In the genomic region with DNA sequence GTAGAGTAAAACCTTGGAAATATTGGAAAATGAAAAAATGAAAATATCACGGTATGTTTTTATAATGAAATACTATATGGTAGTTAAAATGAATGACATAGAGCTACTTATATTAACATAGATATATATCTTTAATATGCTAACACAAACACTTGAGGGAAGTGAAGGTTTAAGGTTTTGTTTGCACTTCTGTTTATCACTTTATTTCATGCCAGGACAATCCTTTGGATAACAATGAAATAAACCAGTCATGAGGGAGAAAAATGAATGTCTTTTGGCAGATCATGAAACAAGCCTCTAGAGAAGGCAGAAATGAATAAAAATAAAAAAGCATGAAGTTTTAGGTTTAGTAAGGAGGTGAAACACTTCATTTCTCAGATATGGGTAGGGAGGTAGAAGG, we compare ENCODE assay signal across 26 cellular contexts.
DNase-seq lines count a peak whose midpoint lies in the region; ATAC-seq, FAIRE-seq and TF ChIP-seq lines count a peak whose summit lies in the region.
"Had no signal": no experiment of that assay in that cellular context is flagged by ENCODE, and none has a peak within 500 bp of the region (broad histone marks: within the 10 kb centered on the region; RNA-seq: fewer than 3 reads in every experiment).

No MANE protein-coding gene starts in this region.

- H2AFZ ChIP-seq in endothelial cell of umbilical vein (ENCODE audit: low read depth, low read length): no peak overlapping the region
- H2AFZ ChIP-seq: GM23338 had no signal

- no peaks in the 10 kb centered on the region for H3K27me3 Mint-ChIP-seq in osteocyte (ENCODE audit: unreplicated experiment)
- H3K27me3 Mint-ChIP-seq: CD4-positive, alpha-beta T cell; CD8-positive, alpha-beta memory T cell had no signal

- no peaks in the 10 kb centered on the region for H3K4me1 Mint-ChIP-seq in osteocyte (ENCODE audit: unreplicated experiment)
- H3K4me1 Mint-ChIP-seq: CD8-positive, alpha-beta memory T cell had no signal

- no TSS peak for BruUV-seq in endothelial cell of umbilical vein (replicated peaks; lab: Mats Ljungman, UMichigan)

- H3K27me3 ChIP-seq in endothelial cell of umbilical vein (ENCODE audit: control insufficient read depth in 2 of 2, insufficient read depth in 2 of 2, low read length in 2 of 2) (no peaks in the 10 kb centered on the region), neutrophil (no peaks in the 10 kb centered on the region)
- H3K27me3 ChIP-seq: BE2C; BLaER1 treated with 17β-estradiol and CSF1 and Interleukin-3, amounts not matched to agents 10 nM and 100 nM had no signal

- H3K9ac ChIP-seq in endothelial cell of umbilical vein (replicated peaks; ENCODE audit: extremely low read depth, insufficient read depth, low read length): no peak overlapping the region
- H3K9ac ChIP-seq: BLaER1 treated with 17β-estradiol and CSF1 and Interleukin-3, amounts not matched to agents 10 nM and 100 nM had no signal

- H3K27ac ChIP-seq in endothelial cell of umbilical vein (ENCODE audit: insufficient read depth, low read depth, low read length): no peak overlapping the region
- peak overlapping the region; percentile 46 for H3K27ac ChIP-seq in neutrophil
- H3K27ac ChIP-seq: A549; BLaER1 treated with 17β-estradiol and CSF1 and Interleukin-3, amounts not matched to agents 10 nM and 100 nM had no signal

- no peak for ATAC-seq in HG03521 (IDR thresholded peaks at IDR 0.05; ENCODE audit: unreplicated experiment)
- ATAC-seq: A549, GM23338, HCT116 had no signal

- H3K4me1 ChIP-seq in endothelial cell of umbilical vein (ENCODE audit: control insufficient read depth, extremely low read depth, insufficient read depth, low read length): peaks cover 4% of the 10 kb centered on the region
- peaks cover under 1 to 6% of the 10 kb centered on the region in 2 experiments for H3K4me1 ChIP-seq in neutrophil (ENCODE audit: control insufficient read depth in 1 of 2, insufficient read depth in 1 of 2, low read depth in 1 of 2, low read length in 1 of 2)
- H3K4me1 ChIP-seq: A549; BE2C; BLaER1 treated with 17β-estradiol and CSF1 and Interleukin-3, amounts not matched to agents 10 nM and 100 nM had no signal

- no peak overlapping the region for H3K27ac Mint-ChIP-seq in osteocyte (ENCODE audit: unreplicated experiment)
- H3K27ac Mint-ChIP-seq: CD14-positive monocyte; CD4-positive, alpha-beta T cell; CD8-positive, alpha-beta memory T cell; GM23338; H9; HFFc6 had no signal

- no peak overlapping the region for H3K4me2 ChIP-seq in endothelial cell of umbilical vein (ENCODE audit: insufficient read depth, low read length)
- H3K4me2 ChIP-seq: A549; BLaER1 treated with 17β-estradiol and CSF1 and Interleukin-3, amounts not matched to agents 10 nM and 100 nM; GM23338 had no signal

- no peaks in the 10 kb centered on the region for H4K20me1 ChIP-seq in endothelial cell of umbilical vein (replicated peaks; ENCODE audit: control insufficient read depth, extremely low read depth, insufficient read depth, low read length)

- no peak for FAIRE-seq in endothelial cell of umbilical vein (lab: Jason Lieb, UNC)
- FAIRE-seq: A549, D721Med, GM12891, GM18507 had no signal

- peaks cover under 1% of the 10 kb centered on the region for H3K79me2 ChIP-seq in endothelial cell of umbilical vein (ENCODE audit: control insufficient read depth, insufficient read depth, low read length)

- H3K4me3 ChIP-seq in LNCaP clone FGC (ENCODE audit: low read depth, low read length): no peak overlapping the region
- no peak overlapping the region for H3K4me3 ChIP-seq in endothelial cell of umbilical vein (replicated peaks in 1 of 3; ENCODE audit: insufficient read depth in 1 of 3, low read depth in 1 of 3, low read length in 3 of 3)
- no peak overlapping the region for H3K4me3 ChIP-seq in neutrophil (ENCODE audit: low read depth in 1 of 2, low read length in 1 of 2)
- H3K4me3 ChIP-seq: A549; BLaER1 treated with 17β-estradiol and CSF1 and Interleukin-3, amounts not matched to agents 10 nM and 100 nM; GM23338 had no signal

- CTCF ChIA-PET in endothelial cell of umbilical vein (lab: Charles Lee): no interaction called here
- CTCF ChIA-PET in HEK293T (lab: Yijun Ruan, JAX): no interaction called here

- TF ChIP-seq POLR2A in endothelial cell of umbilical vein (IDR thresholded peaks at IDR 0.05; ENCODE audit: low read depth, low read length): no peak

- no peaks in the 10 kb centered on the region for H3K36me3 ChIP-seq in endothelial cell of umbilical vein (ENCODE audit: control insufficient read depth in 2 of 2, extremely low read depth in 1 of 2, insufficient read depth in 2 of 2, low read length in 2 of 2)
- H3K36me3 ChIP-seq in neutrophil: peaks cover 8% of the 10 kb centered on the region
- H3K36me3 ChIP-seq: BE2C had no signal

- no peak for TF ChIP-seq CTCF in LNCaP clone FGC (IDR thresholded peaks at IDR 0.05; ENCODE audit: control insufficient read depth, extremely low read depth, insufficient read depth)
- TF ChIP-seq CTCF in endothelial cell of umbilical vein (IDR thresholded peaks at IDR 0.05; ENCODE audit: extremely low read depth in 1 of 2, insufficient read depth in 1 of 2, low read depth in 1 of 2, low read length in 2 of 2): no peak
- no peak for TF ChIP-seq CTCF in neutrophil (IDR thresholded peaks at IDR 0.05)
- TF ChIP-seq CTCF in osteocyte (IDR thresholded peaks at IDR 0.05): no peak

- POLR2A ChIA-PET in endothelial cell of umbilical vein (lab: Charles Lee): no interaction called here
- POLR2A ChIA-PET in HEK293T (lab: Yijun Ruan, JAX): no interaction called here

- dilution Hi-C loops in endothelial cell of umbilical vein (cut with MboI; ENCODE audit: extremely low pct_ligation_motif_present, low sequenced_read_pairs): no loop called here

- peaks cover 16% of the 10 kb centered on the region for H3K36me3 Mint-ChIP-seq in osteocyte (ENCODE audit: unreplicated experiment)

- no peaks in the 10 kb centered on the region for H3K9me3 Mint-ChIP-seq in osteocyte (ENCODE audit: unreplicated experiment)
- H3K9me3 Mint-ChIP-seq: CD4-positive, alpha-beta T cell; GM23338; H9; HFFc6 had no signal

- DNase-seq in LNCaP clone FGC (ENCODE audit: low read depth) (peak; percentile 63), endothelial cell of umbilical vein (ENCODE audit: low read depth, low spot score) (peak; percentile 9), osteocyte (ENCODE audit: extremely low spot score, unreplicated experiment) (no peak), HEK293T (ENCODE audit: extremely low spot score) (no peak)
- DNase-seq: 8988T; ACHN; AML-193; BE2C; CD4-positive, alpha-beta T cell; CD8-positive, alpha-beta memory T cell; DMS 273 treated with DMSO at 0.1 percent for 48 hours; DMS79; EL; GF-D8; H9; HFFc6 had no signal

- no peaks in the 10 kb centered on the region for H3K9me3 ChIP-seq in endothelial cell of umbilical vein (replicated peaks; ENCODE audit: control insufficient read depth, insufficient read depth, low read length)
- no peaks in the 10 kb centered on the region for H3K9me3 ChIP-seq in neutrophil
- H3K9me3 ChIP-seq: A549, BE2C had no signal

- no peaks in the 10 kb centered on the region for H3K9me1 ChIP-seq in endothelial cell of umbilical vein (replicated peaks; ENCODE audit: control insufficient read depth, extremely low read depth, insufficient read depth, low read length)

- intact Hi-C loops in endothelial cell of umbilical vein (cut with micrococcal nuclease): no loop called here

- H3K4me3 Mint-ChIP-seq in osteocyte (ENCODE audit: unreplicated experiment): no peak overlapping the region
- H3K4me3 Mint-ChIP-seq: CD14-positive monocyte; CD4-positive, alpha-beta T cell; CD8-positive, alpha-beta memory T cell; GM23338; H9; HFFc6 had no signal

TF ChIP-seq in endothelial cell of umbilical vein, 7 proteins besides CTCF, POLR2A, EP300 and RAD21:
- TF ChIP-seq, protein P1, sequence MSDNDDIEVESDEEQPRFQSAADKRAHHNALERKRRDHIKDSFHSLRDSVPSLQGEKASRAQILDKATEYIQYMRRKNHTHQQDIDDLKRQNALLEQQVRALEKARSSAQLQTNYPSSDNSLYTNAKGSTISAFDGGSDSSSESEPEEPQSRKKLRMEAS (IDR thresholded peaks at IDR 0.05; ENCODE audit: insufficient read depth, insufficient read length): no peak
- TF ChIP-seq MYC (IDR thresholded peaks at IDR 0.05; ENCODE audit: low read depth, low read length): no peak
- no peak for TF ChIP-seq EZH2 (IDR thresholded peaks at IDR 0.05; ENCODE audit: borderline replicate concordance, low read depth, low read length, severe bottlenecking)
- no peak for TF ChIP-seq FOS (IDR thresholded peaks at IDR 0.05; ENCODE audit: borderline replicate concordance, insufficient read depth, low read length)
- no peak for TF ChIP-seq GATA2 (IDR thresholded peaks at IDR 0.05; ENCODE audit: insufficient read depth, insufficient read length, low read depth, low read length)
- TF ChIP-seq JUN (IDR thresholded peaks at IDR 0.05; ENCODE audit: borderline replicate concordance, insufficient read depth, insufficient read length, low read depth): no peak
- TF ChIP-seq POLR2AphosphoS5 (IDR thresholded peaks at IDR 0.05; ENCODE audit: insufficient read depth, low read depth, low read length): no peak
TF ChIP-seq in endothelial cell of umbilical vein: peak in this region for 0.

TF ChIP-seq in HEK293T, 16 proteins besides CTCF, POLR2A, EP300 and RAD21:
- TF ChIP-seq SP1 (IDR thresholded peaks at IDR 0.05): no peak
- no peak for TF ChIP-seq TARDBP (IDR thresholded peaks at IDR 0.05)
- no peak for TF ChIP-seq L3MBTL2 (conservative IDR thresholded peaks at IDR 0.05)
- TF ChIP-seq FOXA1 (IDR thresholded peaks at IDR 0.05): no peak
- no peak for TF ChIP-seq FOXK2 (IDR thresholded peaks at IDR 0.05)
- no peak for TF ChIP-seq HDGF (IDR thresholded peaks at IDR 0.05; ENCODE audit: borderline replicate concordance)
- no peak for TF ChIP-seq NFRKB (IDR thresholded peaks at IDR 0.05)
- no peak for TF ChIP-seq BHLHE40 (IDR thresholded peaks at IDR 0.05; ENCODE audit: borderline replicate concordance)
- TF ChIP-seq ELF4 (IDR thresholded peaks at IDR 0.05): no peak
- TF ChIP-seq, protein P2, sequence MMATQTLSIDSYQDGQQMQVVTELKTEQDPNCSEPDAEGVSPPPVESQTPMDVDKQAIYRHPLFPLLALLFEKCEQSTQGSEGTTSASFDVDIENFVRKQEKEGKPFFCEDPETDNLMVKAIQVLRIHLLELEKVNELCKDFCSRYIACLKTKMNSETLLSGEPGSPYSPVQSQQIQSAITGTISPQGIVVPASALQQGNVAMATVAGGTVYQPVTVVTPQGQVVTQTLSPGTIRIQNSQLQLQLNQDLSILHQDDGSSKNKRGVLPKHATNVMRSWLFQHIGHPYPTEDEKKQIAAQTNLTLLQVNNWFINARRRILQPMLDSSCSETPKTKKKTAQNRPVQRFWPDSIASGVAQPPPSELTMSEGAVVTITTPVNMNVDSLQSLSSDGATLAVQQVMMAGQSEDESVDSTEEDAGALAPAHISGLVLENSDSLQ (IDR thresholded peaks at IDR 0.05): no peak
- TF ChIP-seq SUZ12 (IDR thresholded peaks at IDR 0.05): no peak
- TF ChIP-seq FOXM1 (IDR thresholded peaks at IDR 0.05; ENCODE audit: borderline replicate concordance): no peak
- TF ChIP-seq CTBP1 (IDR thresholded peaks at IDR 0.05; ENCODE audit: borderline replicate concordance): no peak
- no peak for TF ChIP-seq ARNT (IDR thresholded peaks at IDR 0.05)

Comparison
In these comparisons a context has a peak if more than half of its experiments do, and no peak if none do; other contexts are left out.
1. DNase-seq: peak in LNCaP clone FGC (single experiment) and endothelial cell of umbilical vein (single experiment); none in osteocyte (single experiment) and HEK293T (single experiment).